8 cellular contexts compared by ENCODE assay signal in the genomic region with DNA sequence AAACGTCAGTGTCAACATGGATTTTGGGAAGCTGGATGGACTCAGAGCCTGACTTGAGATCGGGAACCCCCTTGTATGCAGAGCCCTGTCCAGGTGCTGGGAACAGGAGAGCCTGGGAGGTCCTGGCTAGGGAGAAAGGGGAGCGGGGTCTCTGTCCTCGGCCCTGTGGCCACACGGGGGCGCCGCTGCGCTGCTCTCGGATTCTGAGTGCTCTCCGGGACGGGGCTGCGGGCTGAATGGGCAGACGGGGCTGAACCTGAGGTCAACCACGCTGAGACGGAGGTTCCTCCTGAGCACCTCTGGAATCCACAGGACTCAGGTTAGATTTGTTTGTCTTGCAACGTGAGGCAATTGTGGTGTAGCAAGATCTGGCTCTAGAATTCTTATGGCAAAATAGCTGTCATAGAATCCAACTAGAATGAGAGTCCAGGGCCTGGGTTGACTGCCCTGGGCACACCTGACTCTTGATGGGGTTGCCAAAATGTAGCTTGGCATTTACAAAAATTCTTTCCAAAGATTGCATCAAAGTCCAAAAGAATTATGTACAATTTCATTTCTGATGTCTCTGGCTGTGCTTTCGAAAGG. TPM values are rescaled to one million over a fixed set of nuclear protein-coding genes. Genes with fewer than 3 reads are reported as not detected.
DNase-seq lines count a peak whose midpoint lies in the region; ATAC-seq, FAIRE-seq and TF ChIP-seq lines count a peak whose summit lies in the region.

No MANE protein-coding gene starts in this region.

- peak; percentile 43 for DNase-seq in Ammon's horn (ENCODE audit: low spot score)
- DNase-seq in HCEC 1CT: peak; percentile 27
- DNase-seq in T-helper 9 cell: peak; percentile 81
- DNase-seq in K562 (ENCODE audit: extremely low read depth in 1 of 4, low spot score in 3 of 4): peak; percentile 76 to 82 (median 80)
- DNase-seq in stimulated activated CD8-positive, alpha-beta memory T cell treated with anti-CD3 and anti-CD28 coated beads, Interleukin-4, amount 100 ng/mL, for 48 hours: peak; percentile 93
- DNase-seq in T1000 (lab: John Stamatoyannopoulos, UW): no peak
- no peak for DNase-seq in epidermal melanocyte (ENCODE audit: insufficient read length, low spot score)

- intact Hi-C loops in K562 (cut with micrococcal nuclease): no loop called here

- TF ChIP-seq RAD21 in K562 (CRISPR knock-in tag; conservative IDR thresholded peaks at IDR 0.05 in 1 of 2, IDR thresholded peaks at IDR 0.05 in 1 of 2): peak; percentile 6 to 70; a peak in 2 of 4 replicates
- TF ChIP-seq RAD21 in liver (IDR thresholded peaks at IDR 0.05): peak; percentile 71 to 79

- under 1% methylated on average over 17 of the region's 17 CpGs for WGBS in K562 (ENCODE audit: insufficient coverage, low coverage, missing lambda C conversion rate)
- WGBS in liver: 9% methylated on average over 17 of the region's 17 CpGs

- H4K20me1 ChIP-seq in K562 (replicated peaks; ENCODE audit: control insufficient read depth, insufficient read depth, low read length): no peaks in the 10 kb centered on the region

- H3K27me3 ChIP-seq in K562 (ENCODE audit: control insufficient read depth in 2 of 2, insufficient read depth in 2 of 2, low read length in 2 of 2): peaks cover 0 to 13% of the 10 kb centered on the region in 2 experiments; a peak in 2 of 5 replicates
- peaks cover 0 to 3% (median 0%) of the 10 kb centered on the region in 4 donors for H3K27me3 ChIP-seq in liver (ENCODE audit: control insufficient read depth in 4 of 4, insufficient read depth in 4 of 4, low read length in 3 of 4)

- H3K36me3 ChIP-seq in K562 (ENCODE audit: control insufficient read depth, insufficient read depth, low read length) (no peaks in the 10 kb centered on the region), liver (ENCODE audit: control insufficient read depth in 4 of 4, insufficient read depth in 3 of 4, low read depth in 1 of 4, low read length in 3 of 4) (no peaks in the 10 kb centered on the region)

- H3K4me1 ChIP-seq in K562 (replicated peaks in 1 of 2; ENCODE audit: control insufficient read depth in 2 of 2, insufficient read depth in 2 of 2, low read length in 2 of 2): no peaks in the 10 kb centered on the region
- H3K4me1 ChIP-seq in liver (ENCODE audit: control insufficient read depth in 4 of 4, insufficient read depth in 4 of 4, low read length in 3 of 4): peaks cover 0 to 20% (median 16%) of the 10 kb centered on the region in 4 donors

- H3K79me2 ChIP-seq in K562 (ENCODE audit: control insufficient read depth, insufficient read depth, low read length): no peaks in the 10 kb centered on the region

- CTCF ChIA-PET in K562 (lab: Yijun Ruan, JAX; ENCODE audit: low intra/inter-chr PET ratio): interaction anchor here (1.4 to 1.8 kb wide), 2 partner anchors 51 to 133 kb away, joined by 6 read pairs; no protein-coding TSS in a partner anchor

- ATAC-seq in K562: peak; percentile 100

- H3K9me1 ChIP-seq in K562 (ENCODE audit: control insufficient read depth, insufficient read depth, low read length): no peaks in the 10 kb centered on the region

- TF ChIP-seq EP300 in K562 (IDR thresholded peaks at IDR 0.05; ENCODE audit: low read length): no peak

- no peak for FAIRE-seq in K562 (lab: Jason Lieb, UNC)

- H2AFZ ChIP-seq in K562 (ENCODE audit: low read depth, low read length): no peak overlapping the region

- no peaks in the 10 kb centered on the region for H3K9me3 ChIP-seq in K562 (replicated peaks; ENCODE audit: control insufficient read depth, insufficient read depth, low read depth, low read length)
- no peaks in the 10 kb centered on the region for H3K9me3 ChIP-seq in liver (ENCODE audit: control insufficient read depth in 4 of 4, low read length in 3 of 4)

- H3K4me3 ChIP-seq in K562: no peak overlapping the region
- no peak overlapping the region for H3K4me3 ChIP-seq in liver (ENCODE audit: low read depth in 1 of 3, low read length in 3 of 3)

- no peak overlapping the region for H3K27ac ChIP-seq in K562 (ENCODE audit: extremely low read depth, low read depth, low read length)
- H3K27ac ChIP-seq in liver (ENCODE audit: low read depth in 1 of 2, low read length in 2 of 2): no peak overlapping the region

- TF ChIP-seq CTCF in K562 (IDR thresholded peaks at IDR 0.05 in 2 of 3, conservative IDR thresholded peaks at IDR 0.05 in 1 of 3; ENCODE audit: insufficient read depth in 2 of 3, low read depth in 1 of 3, low read length in 3 of 3) (peak; percentile 76 to 88 (median 83)), liver (IDR thresholded peaks at IDR 0.05; ENCODE audit: low read depth, low read length, missing input control) (peak; percentile 61)

- no peak for TF ChIP-seq POLR2A in K562 (conservative IDR thresholded peaks at IDR 0.05)

- BruUV-seq in K562 (replicated peaks; lab: Mats Ljungman, UMichigan): no TSS peak

- H3K9ac ChIP-seq in K562 (ENCODE audit: insufficient read depth in 1 of 2, low read depth in 2 of 2, low read length in 2 of 2): no peak overlapping the region
- no peak overlapping the region for H3K9ac ChIP-seq in liver (ENCODE audit: low read depth in 1 of 2, low read length in 2 of 2)

- POLR2A ChIA-PET in K562 (lab: Yijun Ruan, JAX): interaction anchor here (0.5 to 0.6 kb wide), 2 partner anchors 48 to 372 kb away, joined by 3 read pairs; no protein-coding TSS in a partner anchor

- in situ Hi-C loops in K562 (cut with MboI): no loop called here

- H3K4me2 ChIP-seq in K562 (ENCODE audit: insufficient read depth, low read length): no peak overlapping the region

RNA-seq across cellular contexts. Expression of gene HLA-F, which starts 20.6 kb away (rescaled TPM):
- not detected in 2 replicates for total RNA-seq in K562 (2011; cell fraction: chromatin; rRNA removed; ENCODE audit: low replicate concordance)
- not detected in 2 replicates for total RNA-seq in K562 (2011; cell fraction: nucleolus; rRNA removed)
- not detected in 2 replicates for total RNA-seq in K562 (2011; cell fraction: nucleoplasm; rRNA removed)
- total RNA-seq in K562 (2014; rRNA removed): not detected in 2 replicates
- total RNA-seq in K562 (2014; rRNA removed; fragmentation: Illumina TruSeq; extraction: Trizol): not detected in 2 replicates
- not detected in 2 replicates for total RNA-seq in K562 (2015; rRNA removed; fragmentation: Illumina TruSeq; extraction: Trizol)
- total RNA-seq in K562 (2021): 0.40 and 0.89 TPM in 2 replicates
- polyA plus RNA-seq in K562 (2011; rRNA removed): not detected in 2 replicates
- polyA plus RNA-seq in K562 (2011; cell fraction: cytosol; rRNA removed): not detected in 2 replicates
- not detected in 2 replicates for polyA plus RNA-seq in K562 (2011; cell fraction: nucleus; rRNA removed)
- polyA plus RNA-seq in K562 (2012): 0.43 and 1.1 TPM in 2 replicates
- polyA plus RNA-seq in K562 (2014; fragmentation: Illumina TruSeq; extraction: Trizol): not detected in 2 replicates
- under 1 TPM; 0.46 to 0.76 TPM for polyA plus RNA-seq in K562 (2014; fragmentation: Nextera tagmentation; extraction: Ambion mirVana)
- polyA plus RNA-seq in K562 (2014; rRNA removed): 0.15 TPM in 1 of 2 replicates, not detected in the other
- polyA minus RNA-seq in K562 (2011; rRNA and poly(A)+ RNA removed): not detected in 2 replicates
- not detected in 2 replicates for polyA minus RNA-seq in K562 (2011; cell fraction: cytosol; rRNA and poly(A)+ RNA removed)
- polyA minus RNA-seq in K562 (2011; cell fraction: nucleus; rRNA and poly(A)+ RNA removed): not detected in 2 replicates
- 10 to 100 TPM; 12.1 to 51.1 TPM for total RNA-seq in liver
- polyA plus RNA-seq in liver: 10 to 100 TPM; 12.4 to 53.0 TPM

RNA-seq across cellular contexts. Expression of gene ZFP57, which starts 21.7 kb away (rescaled TPM):
- 0.14 TPM in 1 of 2 replicates, not detected in the other for total RNA-seq in K562 (2011; cell fraction: chromatin; rRNA removed; ENCODE audit: low replicate concordance)
- total RNA-seq in K562 (2011; cell fraction: nucleolus; rRNA removed): not detected in 2 replicates
- not detected in 2 replicates for total RNA-seq in K562 (2011; cell fraction: nucleoplasm; rRNA removed)
- total RNA-seq in K562 (2014; rRNA removed) (0.20 and 0.23 TPM in 2 replicates), K562 (2014; rRNA removed; fragmentation: Illumina TruSeq; extraction: Trizol) (0.13 and 0.22 TPM in 2 replicates), K562 (2015; rRNA removed; fragmentation: Illumina TruSeq; extraction: Trizol) (0.07 TPM in 1 of 2 replicates, not detected in the other), K562 (2021) (0.13 TPM in 2 replicates), liver (not detected)
- polyA plus RNA-seq in K562 (2011; rRNA removed) (0.04 TPM in 1 of 2 replicates, not detected in the other), K562 (2014; fragmentation: Illumina TruSeq; extraction: Trizol) (0.10 and 0.28 TPM in 2 replicates), K562 (2014; fragmentation: Nextera tagmentation; extraction: Ambion mirVana) (under 1 TPM; 0.07 to 0.11 TPM), K562 (2014; rRNA removed) (0.09 and 0.28 TPM in 2 replicates), liver (not detected)
- not detected in 2 replicates for polyA plus RNA-seq in K562 (2011; cell fraction: cytosol; rRNA removed)
- not detected in 2 replicates for polyA plus RNA-seq in K562 (2011; cell fraction: nucleus; rRNA removed)
- 0.05 and 0.15 TPM in 2 replicates for polyA plus RNA-seq in K562 (2012)
- polyA minus RNA-seq in K562 (2011; rRNA and poly(A)+ RNA removed): not detected in 2 replicates
- polyA minus RNA-seq in K562 (2011; cell fraction: cytosol; rRNA and poly(A)+ RNA removed): not detected in 2 replicates
- polyA minus RNA-seq in K562 (2011; cell fraction: nucleus; rRNA and poly(A)+ RNA removed): not detected in 2 replicates

RNA-seq across cellular contexts. Expression of gene MOG, which starts 45.7 kb away (rescaled TPM):
- total RNA-seq in K562 (2011; cell fraction: chromatin; rRNA removed; ENCODE audit: low replicate concordance): 0.48 TPM in 1 of 2 replicates, not detected in the other
- not detected in 2 replicates for total RNA-seq in K562 (2011; cell fraction: nucleolus; rRNA removed)
- total RNA-seq in K562 (2011; cell fraction: nucleoplasm; rRNA removed): 0.15 TPM in 1 of 2 replicates, not detected in the other
- total RNA-seq in K562 (2014; rRNA removed) (not detected in 2 replicates), K562 (2014; rRNA removed; fragmentation: Illumina TruSeq; extraction: Trizol) (not detected in 2 replicates), K562 (2015; rRNA removed; fragmentation: Illumina TruSeq; extraction: Trizol) (not detected in 2 replicates), K562 (2021) (not detected in 2 replicates), liver (not detected)
- polyA plus RNA-seq in K562 (2011; rRNA removed) (not detected in 2 replicates), K562 (2014; fragmentation: Illumina TruSeq; extraction: Trizol) (not detected in 2 replicates), K562 (2014; fragmentation: Nextera tagmentation; extraction: Ambion mirVana) (not detected), K562 (2014; rRNA removed) (not detected in 2 replicates), liver (not detected)
- polyA plus RNA-seq in K562 (2011; cell fraction: cytosol; rRNA removed): not detected in 2 replicates
- not detected in 2 replicates for polyA plus RNA-seq in K562 (2011; cell fraction: nucleus; rRNA removed)
- not detected in 2 replicates for polyA plus RNA-seq in K562 (2012)
- polyA minus RNA-seq in K562 (2011; rRNA and poly(A)+ RNA removed): not detected in 2 replicates
- polyA minus RNA-seq in K562 (2011; cell fraction: cytosol; rRNA and poly(A)+ RNA removed): not detected in 2 replicates
- polyA minus RNA-seq in K562 (2011; cell fraction: nucleus; rRNA and poly(A)+ RNA removed): not detected in 2 replicates

Comparison
In these comparisons a context has a peak if more than half of its experiments do, and no peak if none do; other contexts are left out.
1. DNase-seq: peak in Ammon's horn (single experiment), HCEC 1CT (single experiment), T-helper 9 cell (single experiment), K562 (4 of 4) and stimulated activated CD8-positive, alpha-beta memory T cell treated with anti-CD3 and anti-CD28 coated beads, Interleukin-4, amount 100 ng/mL, for 48 hours (single experiment); none in T1000 (single experiment) and epidermal melanocyte (single experiment).
2. RNA of gene HLA-F, which starts 20.6 kb away (total RNA-seq): 12.1 to 51.1 TPM in liver; 0.40 to 0.89 TPM in K562; every median in the first group is over 4 times any median in the second.